ENCODE assay signal across 17 cellular contexts in genomic region chr3:131356006-131356405, GRCh38.
"Had no signal": no experiment of that assay in that cellular context is flagged by ENCODE, and none has a peak within 500 bp of the region (broad histone marks: within the 10 kb centered on the region; RNA-seq: fewer than 3 reads in every experiment).

No MANE protein-coding gene starts in this region.

- H3K4me1 ChIP-seq: testis, upper lobe of right lung had no signal

- H3K36me3 ChIP-seq: stomach, upper lobe of right lung had no signal

- ATAC-seq: activated naive CD8-positive, alpha-beta T cell treated with anti-CD3 and anti-CD28 coated beads, Interleukin-2, amount 50 U/mL, for 24 hours; effector memory CD8-positive, alpha-beta T cell; upper lobe of right lung had no signal

- H3K4me3 ChIP-seq: stomach, testis, upper lobe of right lung had no signal

- H3K27me3 ChIP-seq: stomach, testis, upper lobe of right lung had no signal

- H3K27ac ChIP-seq: epithelial cell of prostate, stomach, testis, upper lobe of right lung had no signal

- FAIRE-seq: astrocyte, bronchial epithelial cell, kidney had no signal

- H3K9me3 ChIP-seq: stomach, testis, upper lobe of right lung had no signal

- DNase-seq: activated CD4-positive, alpha-beta T cell treated with anti-CD3 and anti-CD28 coated beads, Interleukin-2, amount 50 U/mL, for 48 hours; activated CD4-positive, CD25-positive, alpha-beta regulatory T cell treated with anti-CD3 and anti-CD28 coated beads, Interleukin-2, amount 50 U/mL, for 72 hours; activated naive CD4-positive, alpha-beta T cell treated with anti-CD3 and anti-CD28 coated beads for 36 hours; activated naive CD8-positive, alpha-beta T cell treated with anti-CD3 and anti-CD28 coated beads, Interleukin-2, amount 50 U/mL, for 24 hours; activated T-cell treated with anti-CD3 and anti-CD28 coated beads, Interleukin-2, amount 50 U/mL, for 1 hour; effector memory CD8-positive, alpha-beta T cell; kidney; mesendoderm; retina; stimulated activated CD4-positive, alpha-beta T cell treated with anti-CD3 and anti-CD28 coated beads, Interleukin-12 subunit alpha, Interleukin-12 subunit beta, amount 100 ng/mL, for 4 hours; stimulated activated CD4-positive, alpha-beta T cell treated with anti-CD3 and anti-CD28 coated beads, Interleukin-2, amount 100 ng/mL, for 24 hours; stomach; testis; upper lobe of right lung had no signal
